In genomic region chr11:75589933-75590332, GRCh38 we compare ENCODE assay signal across 1 cellular context.
A peak's percentile ranks its signal among the peaks of the same experiment; 100 is the strongest.
TF ChIP-seq lines count a peak whose summit lies in the region.

No MANE protein-coding gene starts in this region.

TF ChIP-seq in K562, 482 proteins besides CTCF, POLR2A, EP300 and RAD21 (continued from another document and continues in another):
- TF ChIP-seq ZNF407 (IDR thresholded peaks at IDR 0.05; ENCODE audit: low read depth) (peak; percentile 63; the same call in 1 of the 2 replicates), STAT6 (CRISPR knock-in tag; IDR thresholded peaks at IDR 0.05) (no peak; the same call in 1 of the 2 replicates), MTA3 (IDR thresholded peaks at IDR 0.05; ENCODE audit: borderline replicate concordance) (0 out of 2 replicates have a peak, but pooled peaks have one; percentile 32), ZEB2 (IDR thresholded peaks at IDR 0.05) (peak; percentile 34; the same call in 1 of the 2 replicates), KLF16 (IDR thresholded peaks at IDR 0.05) (peak; percentile 96), CBFA2T2 (conservative IDR thresholded peaks at IDR 0.05) (peak; percentile 99), HNRNPLL (IDR thresholded peaks at IDR 0.05; ENCODE audit: low read depth, low read length, poor library complexity, severe bottlenecking) (no peak), MTA1 (IDR thresholded peaks at IDR 0.05; ENCODE audit: borderline replicate concordance) (peak; percentile 53; the same call in 1 of the 2 replicates), TARDBP (IDR thresholded peaks at IDR 0.05) (peak; percentile 85; the same call in 1 of the 2 replicates), ARID3A (IDR thresholded peaks at IDR 0.05; ENCODE audit: borderline replicate concordance, low read depth, low read length) (peak; percentile 41; the same call in 1 of the 2 replicates), STAT5A (IDR thresholded peaks at IDR 0.05; ENCODE audit: borderline replicate concordance, low read length) (peak; percentile 96), ZNF232 (CRISPR knock-in tag; IDR thresholded peaks at IDR 0.05) (no peak), FOXM1 (IDR thresholded peaks at IDR 0.05; ENCODE audit: low read depth) (peak; percentile 91), FOXM1 (CRISPR knock-in tag; IDR thresholded peaks at IDR 0.05; ENCODE audit: low read depth) (no peak), CREB3L1 (IDR thresholded peaks at IDR 0.05; ENCODE audit: borderline replicate concordance, low read depth) (peak; percentile 25; the same call in 1 of the 2 replicates), KHSRP (IDR thresholded peaks at IDR 0.05) (peak; percentile 50; the same call in 1 of the 2 replicates), TFAM (CRISPR knock-in tag; conservative IDR thresholded peaks at IDR 0.05) (no peak), ZNF395 (CRISPR knock-in tag; IDR thresholded peaks at IDR 0.05) (peak; percentile 88), BCOR (IDR thresholded peaks at IDR 0.05) (peak; percentile 74), TRIM28 (IDR thresholded peaks at IDR 0.05) (0 out of 2 replicates have a peak, but pooled peaks have one; percentile 48), SRF (CRISPR knock-in tag; IDR thresholded peaks at IDR 0.05) (peak in 1 of 2 experiments; percentile 56; a peak in 1 of 4 replicates), ZNF24 (IDR thresholded peaks at IDR 0.05) (peak; percentile 50; the same call in 1 of the 2 replicates), XRCC5 (IDR thresholded peaks at IDR 0.05; ENCODE audit: low read depth, low read length) (0 out of 2 replicates have a peak, but pooled peaks have one; percentile 69), HNRNPH1 (optimal IDR thresholded peaks at IDR 0.05; ENCODE audit: low read depth, low read length) (no peak), CBFA2T3 (IDR thresholded peaks at IDR 0.05) (peak; percentile 99), AFF1 (IDR thresholded peaks at IDR 0.05; ENCODE audit: low read depth in 1 of 2, partially characterized antibody in 2 of 2) (peak in 1 of 2 experiments; percentile 60), FOXK2 (conservative IDR thresholded peaks at IDR 0.05 in 1 of 2, IDR thresholded peaks at IDR 0.05 in 1 of 2; ENCODE audit: low read depth in 2 of 2) (peak; percentile 13 to 61; a peak in 2 of 4 replicates), MAZ (CRISPR knock-in tag; conservative IDR thresholded peaks at IDR 0.05 in 1 of 2, IDR thresholded peaks at IDR 0.05 in 1 of 2) (peak; percentile 44 to 67; a peak in 1 of 4 replicates), PRPF4 (IDR thresholded peaks at IDR 0.05; ENCODE audit: insufficient read depth, low read depth, low read length, poor library complexity, severe bottlenecking) (no peak), FOXK1 (CRISPR knock-in tag; IDR thresholded peaks at IDR 0.05; ENCODE audit: borderline replicate concordance) (no peak), FUS (optimal IDR thresholded peaks at IDR 0.05; ENCODE audit: low read depth, low read length) (no peak), ZNF766 (CRISPR knock-in tag; conservative IDR thresholded peaks at IDR 0.05) (peak; percentile 73), HDAC3 (IDR thresholded peaks at IDR 0.05; ENCODE audit: borderline replicate concordance, partially characterized antibody) (peak; percentile 71), ZKSCAN3 (CRISPR knock-in tag; IDR thresholded peaks at IDR 0.05) (no peak), SETDB1 (IDR thresholded peaks at IDR 0.05; ENCODE audit: low read length) (no peak), MBD1 (CRISPR knock-in tag; IDR thresholded peaks at IDR 0.05) (no peak), RAD51 (IDR thresholded peaks at IDR 0.05; ENCODE audit: borderline replicate concordance, low read depth) (no peak; the same call in 1 of the 2 replicates), EGR1 (conservative IDR thresholded peaks at IDR 0.05) (no peak), ELF4 (CRISPR knock-in tag; IDR thresholded peaks at IDR 0.05) (0 out of 2 replicates have a peak, but pooled peaks have one; percentile 45), TEAD4 (IDR thresholded peaks at IDR 0.05; ENCODE audit: low read length) (peak; percentile 99), TEAD4 (CRISPR knock-in tag; IDR thresholded peaks at IDR 0.05; ENCODE audit: borderline replicate concordance) (no peak)
